Comparison of ENCODE assay signal across 1 cellular context in genomic region chr13:112078879-112079526, GRCh38.
TF ChIP-seq lines count a peak whose summit lies in the region.

No MANE protein-coding gene starts in this region.

TF ChIP-seq in HEK293, 187 proteins besides CTCF, POLR2A, EP300 and RAD21 (continued from another document and continues in another):
- TF ChIP-seq ZNF664 (tag by site-specific recombination; IDR thresholded peaks at IDR 0.05) (no peak), ZSCAN30 (tag by site-specific recombination; IDR thresholded peaks at IDR 0.05) (no peak), ATF2 (tag by site-specific recombination; IDR thresholded peaks at IDR 0.05; ENCODE audit: low read depth) (no peak), SP3 (tag by site-specific recombination; IDR thresholded peaks at IDR 0.05) (no peak), ZBTB44 (tag by site-specific recombination; IDR thresholded peaks at IDR 0.05) (no peak), ZBTB7A (tag by site-specific recombination; IDR thresholded peaks at IDR 0.05; ENCODE audit: low read depth) (no peak; the same call in 1 of the 2 replicates), ZNF398 (tag by site-specific recombination; IDR thresholded peaks at IDR 0.05) (no peak), ZNF335 (tag by site-specific recombination; conservative IDR thresholded peaks at IDR 0.05) (peak; percentile 86), ZNF133 (tag by site-specific recombination; IDR thresholded peaks at IDR 0.05) (no peak), INSM2 (tag by site-specific recombination; IDR thresholded peaks at IDR 0.05) (no peak; the same call in 1 of the 2 replicates), ZFP3 (tag by site-specific recombination; IDR thresholded peaks at IDR 0.05; ENCODE audit: low read depth) (no peak), ZNF513 (tag by site-specific recombination; IDR thresholded peaks at IDR 0.05) (no peak), ZNF777 (tag by site-specific recombination; IDR thresholded peaks at IDR 0.05; ENCODE audit: borderline replicate concordance) (no peak), PRDM10 (tag by site-specific recombination; IDR thresholded peaks at IDR 0.05) (no peak), ZEB2 (tag by site-specific recombination; IDR thresholded peaks at IDR 0.05) (no peak), KLF9 (tag by site-specific recombination; IDR thresholded peaks at IDR 0.05; ENCODE audit: low read depth) (no peak), ZNF623 (tag by site-specific recombination; IDR thresholded peaks at IDR 0.05) (no peak), ZFHX2 (tag by site-specific recombination; conservative IDR thresholded peaks at IDR 0.05) (0 out of 2 replicates have a peak, but pooled peaks have one; percentile 18), EGR2 (tag by site-specific recombination; IDR thresholded peaks at IDR 0.05; ENCODE audit: low read depth) (no peak), GLI2 (tag by site-specific recombination; IDR thresholded peaks at IDR 0.05; ENCODE audit: borderline replicate concordance, low read depth) (no peak), MEIS1 (CRISPR knock-in tag; IDR thresholded peaks at IDR 0.05; ENCODE audit: borderline replicate concordance) (no peak), ZBTB8A (tag by site-specific recombination; IDR thresholded peaks at IDR 0.05) (peak; percentile 39), ZNF121 (tag by site-specific recombination; IDR thresholded peaks at IDR 0.05) (no peak), ZNF660 (tag by site-specific recombination; IDR thresholded peaks at IDR 0.05) (no peak), ZFP69B (tag by site-specific recombination; IDR thresholded peaks at IDR 0.05) (no peak), ZNF654 (tag by site-specific recombination; IDR thresholded peaks at IDR 0.05; ENCODE audit: low read depth) (no peak), ZNF10 (tag by site-specific recombination; IDR thresholded peaks at IDR 0.05) (no peak), BCL6B (tag by site-specific recombination; IDR thresholded peaks at IDR 0.05) (no peak), SALL2 (tag by site-specific recombination; IDR thresholded peaks at IDR 0.05; ENCODE audit: borderline replicate concordance) (no peak), HOXA7 (CRISPR knock-in tag; IDR thresholded peaks at IDR 0.05; ENCODE audit: borderline replicate concordance) (no peak), KLF7 (tag by site-specific recombination; IDR thresholded peaks at IDR 0.05; ENCODE audit: borderline replicate concordance) (no peak), ZNF549 (tag by site-specific recombination; IDR thresholded peaks at IDR 0.05) (no peak), ZNF239 (tag by site-specific recombination; IDR thresholded peaks at IDR 0.05) (no peak), ZNF324 (tag by site-specific recombination; IDR thresholded peaks at IDR 0.05) (peak; percentile 66; the same call in 1 of the 2 replicates), ZNF48 (tag by site-specific recombination; IDR thresholded peaks at IDR 0.05) (no peak), ZNF140 (tag by site-specific recombination; IDR thresholded peaks at IDR 0.05) (no peak), GLIS2 (tag by site-specific recombination; IDR thresholded peaks at IDR 0.05) (no peak), ZFP41 (tag by site-specific recombination; IDR thresholded peaks at IDR 0.05; ENCODE audit: borderline replicate concordance) (no peak), ZNF704 (tag by site-specific recombination; IDR thresholded peaks at IDR 0.05) (no peak), SETDB1 (IDR thresholded peaks at IDR 0.05; ENCODE audit: insufficient read length, low read length) (no peak), ZNF114 (tag by site-specific recombination; IDR thresholded peaks at IDR 0.05) (no peak), ZNF692 (tag by site-specific recombination; IDR thresholded peaks at IDR 0.05) (no peak), ZNF433 (tag by site-specific recombination; IDR thresholded peaks at IDR 0.05; ENCODE audit: low read depth) (no peak), BCL11B (tag by site-specific recombination; IDR thresholded peaks at IDR 0.05; ENCODE audit: low read depth) (no peak), ZNF639 (tag by site-specific recombination; IDR thresholded peaks at IDR 0.05) (no peak), ZNF558 (tag by site-specific recombination; IDR thresholded peaks at IDR 0.05) (no peak), ZNF510 (tag by site-specific recombination; IDR thresholded peaks at IDR 0.05; ENCODE audit: insufficient replicate concordance) (no peak), ZNF585B (tag by site-specific recombination; IDR thresholded peaks at IDR 0.05) (no peak), ZNF37A (tag by site-specific recombination; IDR thresholded peaks at IDR 0.05) (no peak), REPIN1 (tag by site-specific recombination; IDR thresholded peaks at IDR 0.05; ENCODE audit: low read depth) (no peak), ZNF350 (tag by site-specific recombination; IDR thresholded peaks at IDR 0.05) (no peak)
